20 cellular contexts compared by ENCODE assay signal in genomic region chr17:44079877-44080821, GRCh38. TPM values are rescaled to one million over a fixed set of nuclear protein-coding genes. Genes with fewer than 3 reads are reported as not detected.
DNase-seq lines count a peak whose midpoint lies in the region; ATAC-seq and TF ChIP-seq lines count a peak whose summit lies in the region.
"Had no signal": no experiment of that assay in that cellular context is flagged by ENCODE, and none has a peak within 500 bp of the region (broad histone marks: within the 10 kb centered on the region; RNA-seq: fewer than 3 reads in every experiment).

No MANE protein-coding gene starts in this region.

- peak overlapping the region; percentile 57 for H3K27ac Mint-ChIP-seq in dendritic cell treated with granulocyte-macrophage colony-stimulating factor and Interleukin-4, amounts not matched to agents 40 ng/mL and 50 ng/mL, for 4 days
- peak overlapping the region in 1 of 2 donors; percentile 40 for H3K27ac Mint-ChIP-seq in activated naive CD4-positive, alpha-beta T cell treated with anti-CD3 and anti-CD28 coated beads, Interleukin-2, amount 50 U/mL, for 72 hours
- H3K27ac Mint-ChIP-seq: activated T-cell treated with anti-CD3 and anti-CD28 coated beads, Interleukin-2, amount 50 U/mL, for 72 hours had no signal

- peaks cover 52% of the 10 kb centered on the region for H3K4me1 Mint-ChIP-seq in dendritic cell treated with granulocyte-macrophage colony-stimulating factor and Interleukin-4, amounts not matched to agents 40 ng/mL and 50 ng/mL, for 4 days (ENCODE audit: low read depth)
- H3K4me1 Mint-ChIP-seq: CD4-positive, alpha-beta memory T cell had no signal

- DNase-seq in NCI-H82 (lab: John Stamatoyannopoulos, UW) (peak; percentile 28), NCI-H82 treated with DMSO at 0.1 percent for 48 hours (lab: John Stamatoyannopoulos, UW; ENCODE audit: unreplicated experiment) (no peak), MV-4-11 (lab: John Stamatoyannopoulos, UW) (peak; percentile 89), gastrocnemius medialis (no peak), inferior parietal cortex (ENCODE audit: extremely low spot score) (no peak), NCI-H1105 (lab: John Stamatoyannopoulos, UW) (no peak)
- DNase-seq in activated naive CD4-positive, alpha-beta T cell treated with anti-CD3 and anti-CD28 coated beads, Interleukin-2, amount 50 U/mL, for 72 hours (ENCODE audit: low spot score in 2 of 2), result no peak
- DNase-seq: activated CD4-positive, alpha-beta T cell treated with anti-CD3 and anti-CD28 coated beads, Interleukin-2, amount 50 U/mL, for 48 hours; activated T-cell treated with anti-CD3 and anti-CD28 coated beads, Interleukin-2, amount 50 U/mL, for 72 hours; CD4-positive, alpha-beta memory T cell; HCEC 1CT; head of caudate nucleus; naive thymus-derived CD4-positive, alpha-beta T cell; NCI-H2029; NCI-H524 treated with DMSO at 0.1 percent for 48 hours; small intestine had no signal

- in situ Hi-C loops in gastrocnemius medialis (cut with MboI; ENCODE audit: low sequenced_read_pairs in 4 of 4), result no loop called here

- H3K9me3 ChIP-seq in gastrocnemius medialis, result no peaks in the 10 kb centered on the region
- H3K9me3 ChIP-seq: prostate gland, tibial nerve had no signal

- H3K27ac ChIP-seq in gastrocnemius medialis, result peak overlapping the region in 3 of 4 donors; percentile 7 to 25 (median 18)
- H3K27ac ChIP-seq: prostate gland, tibial nerve had no signal

- no peak overlapping the region for H3K4me3 Mint-ChIP-seq in dendritic cell treated with granulocyte-macrophage colony-stimulating factor and Interleukin-4, amounts not matched to agents 40 ng/mL and 50 ng/mL, for 4 days
- H3K4me3 Mint-ChIP-seq: activated T-cell treated with anti-CD3 and anti-CD28 coated beads, Interleukin-2, amount 50 U/mL, for 72 hours; CD4-positive, alpha-beta memory T cell; naive thymus-derived CD4-positive, alpha-beta T cell had no signal

- no peak for TF ChIP-seq POLR2A in gastrocnemius medialis (IDR thresholded peaks at IDR 0.05)

- peaks cover 0 to 94% of the 10 kb centered on the region in 2 donors for H3K36me3 ChIP-seq in gastrocnemius medialis

- H3K4me3 ChIP-seq in gastrocnemius medialis, result no peak overlapping the region
- H3K4me3 ChIP-seq: lung, prostate gland, tibial nerve had no signal

- H3K36me3 Mint-ChIP-seq in dendritic cell treated with granulocyte-macrophage colony-stimulating factor and Interleukin-4, amounts not matched to agents 40 ng/mL and 50 ng/mL, for 4 days (ENCODE audit: low read depth), result peaks cover 98% of the 10 kb centered on the region
- no peaks in the 10 kb centered on the region for H3K36me3 Mint-ChIP-seq in activated naive CD4-positive, alpha-beta T cell treated with anti-CD3 and anti-CD28 coated beads, Interleukin-2, amount 50 U/mL, for 72 hours

- no peaks in the 10 kb centered on the region for H3K9me3 Mint-ChIP-seq in dendritic cell treated with granulocyte-macrophage colony-stimulating factor and Interleukin-4, amounts not matched to agents 40 ng/mL and 50 ng/mL, for 4 days
- no peaks in the 10 kb centered on the region for H3K9me3 Mint-ChIP-seq in activated naive CD4-positive, alpha-beta T cell treated with anti-CD3 and anti-CD28 coated beads, Interleukin-2, amount 50 U/mL, for 72 hours
- H3K9me3 Mint-ChIP-seq: activated T-cell treated with anti-CD3 and anti-CD28 coated beads, Interleukin-2, amount 50 U/mL, for 72 hours; naive thymus-derived CD4-positive, alpha-beta T cell had no signal

- no peak for TF ChIP-seq CTCF in gastrocnemius medialis (IDR thresholded peaks at IDR 0.05 in 4 of 5, conservative IDR thresholded peaks at IDR 0.05 in 1 of 5)

- intact Hi-C loops in dendritic cell treated with granulocyte-macrophage colony-stimulating factor and Interleukin-4, amounts not matched to agents 40 ng/mL and 50 ng/mL, for 4 days (cut with micrococcal nuclease), result no loop called here
- intact Hi-C loops in gastrocnemius medialis (cut with DNase I; ENCODE audit: low total_unique reads), result no loop called here

- peaks cover 0 to 4% of the 10 kb centered on the region in 2 donors for H3K4me1 ChIP-seq in gastrocnemius medialis

- no peaks in the 10 kb centered on the region for H3K27me3 Mint-ChIP-seq in dendritic cell treated with granulocyte-macrophage colony-stimulating factor and Interleukin-4, amounts not matched to agents 40 ng/mL and 50 ng/mL, for 4 days
- H3K27me3 Mint-ChIP-seq: CD4-positive, alpha-beta memory T cell; naive thymus-derived CD4-positive, alpha-beta T cell had no signal

- H3K27me3 ChIP-seq in gastrocnemius medialis, result no peaks in the 10 kb centered on the region
- H3K27me3 ChIP-seq: tibial nerve had no signal

- no peak for ATAC-seq in gastrocnemius medialis
- ATAC-seq in activated naive CD4-positive, alpha-beta T cell treated with anti-CD3 and anti-CD28 coated beads, Interleukin-2, amount 50 U/mL, for 72 hours, result no peak
- ATAC-seq: activated T-cell treated with anti-CD3 and anti-CD28 coated beads, Interleukin-2, amount 50 U/mL, for 72 hours; naive thymus-derived CD4-positive, alpha-beta T cell had no signal

RNA-seq across cellular contexts. Expression of gene G6PC3, which starts 9.6 kb away (rescaled TPM):
- 10 to 100 TPM; 30.5 to 40.5 (median 36.4) TPM for total RNA-seq in gastrocnemius medialis
- 10 to 100 TPM; 17.7 to 20.3 TPM for total RNA-seq in activated naive CD4-positive, alpha-beta T cell treated with anti-CD3 and anti-CD28 coated beads, Interleukin-2, amount 50 U/mL, for 72 hours

RNA-seq across cellular contexts. Expression of gene LSM12, which starts 13.7 kb away (rescaled TPM):
- total RNA-seq in gastrocnemius medialis, result 10 to 100 TPM; 41.6 to 79.0 (median 56.5) TPM
- 10 to 100 TPM; 71.4 to 73.5 TPM for total RNA-seq in activated naive CD4-positive, alpha-beta T cell treated with anti-CD3 and anti-CD28 coated beads, Interleukin-2, amount 50 U/mL, for 72 hours

RNA-seq across cellular contexts. Expression of gene HDAC5, which starts 43.3 kb away (rescaled TPM):
- total RNA-seq in gastrocnemius medialis, result 100 to 1,000 TPM in 2 of 4 donors, 10 to 100 TPM in 2; 36.5 to 301 (median 88.0) TPM
- total RNA-seq in activated naive CD4-positive, alpha-beta T cell treated with anti-CD3 and anti-CD28 coated beads, Interleukin-2, amount 50 U/mL, for 72 hours, result 10 to 100 TPM; 17.3 to 27.8 TPM

Comparison
In these comparisons a context has a peak if more than half of its experiments do, and no peak if none do; other contexts are left out.
1. DNase-seq: peak in NCI-H82 (single experiment) and MV-4-11 (single experiment); none in NCI-H82 treated with DMSO at 0.1 percent for 48 hours (single experiment), gastrocnemius medialis (0 of 2), inferior parietal cortex (single experiment), activated naive CD4-positive, alpha-beta T cell treated with anti-CD3 and anti-CD28 coated beads, Interleukin-2, amount 50 U/mL, for 72 hours (0 of 2) and NCI-H1105 (single experiment).